In the genomic region with DNA sequence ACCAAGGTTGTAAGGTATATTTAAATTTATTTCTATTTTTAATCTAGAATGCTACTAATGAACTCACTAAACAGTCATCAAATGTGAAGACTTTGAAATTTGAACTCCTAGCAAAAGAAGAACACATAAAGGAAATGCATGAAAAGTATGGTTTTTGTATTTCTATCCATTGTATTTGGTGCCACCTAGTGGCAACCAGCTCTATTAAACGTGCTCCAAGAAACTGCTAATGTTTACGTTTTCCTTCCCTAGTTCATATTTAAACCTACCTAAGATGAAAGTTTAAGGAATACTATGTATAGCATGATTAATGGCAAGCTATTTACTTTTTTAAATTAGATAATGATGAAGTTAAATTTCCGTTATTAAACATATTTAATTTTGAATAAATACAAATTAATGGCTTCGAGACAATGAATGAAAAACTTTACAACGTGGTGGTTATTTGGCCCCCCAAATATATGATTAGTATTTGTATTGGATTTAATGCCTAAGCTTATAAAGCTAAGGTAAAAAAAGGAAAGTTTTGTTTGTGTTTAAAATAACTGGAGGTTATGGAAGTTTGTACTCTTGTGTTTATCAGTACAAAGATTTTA, we compare ENCODE assay signal across 8 cellular contexts.
DNase-seq lines count a peak whose midpoint lies in the region; ATAC-seq and TF ChIP-seq lines count a peak whose summit lies in the region.

No MANE protein-coding gene starts in this region.

- no peaks in the 10 kb centered on the region for H3K27me3 ChIP-seq in stomach

- intact Hi-C loops in stomach (cut with DNase I; ENCODE audit: low total_unique reads): loop anchor here (10.0 kb wide), 1 partner anchor 348 kb away; no protein-coding TSS in a partner anchor

- no peak overlapping the region for H3K27ac Mint-ChIP-seq in stimulated activated naive CD8-positive, alpha-beta T cell treated with anti-CD3 and anti-CD28 coated beads, Interleukin-15, amount 100 ng/mL, for 72 hours
- H3K27ac Mint-ChIP-seq in activated T-cell treated with anti-CD3 and anti-CD28 coated beads, Interleukin-2, amount 50 U/mL, for 72 hours: no peak overlapping the region

- ATAC-seq in stimulated activated naive CD8-positive, alpha-beta T cell treated with anti-CD3 and anti-CD28 coated beads, Interleukin-15, Interleukin-2, amounts not matched to agents 100 U/mL and 50 U/mL, for 24 hours: no peak
- no peak for ATAC-seq in stimulated activated naive CD8-positive, alpha-beta T cell treated with anti-CD3 and anti-CD28 coated beads, Interleukin-15, amount 100 ng/mL, for 72 hours
- ATAC-seq in HG02571 (IDR thresholded peaks at IDR 0.05; ENCODE audit: unreplicated experiment): peak; percentile 53
- ATAC-seq in activated T-cell treated with anti-CD3 and anti-CD28 coated beads, Interleukin-2, amount 50 U/mL, for 72 hours (replicated peaks in 1 of 2): no peak

- no peaks in the 10 kb centered on the region for H3K27me3 Mint-ChIP-seq in stimulated activated naive CD8-positive, alpha-beta T cell treated with anti-CD3 and anti-CD28 coated beads, Interleukin-15, amount 100 ng/mL, for 72 hours
- no peaks in the 10 kb centered on the region for H3K27me3 Mint-ChIP-seq in activated T-cell treated with anti-CD3 and anti-CD28 coated beads, Interleukin-2, amount 50 U/mL, for 72 hours (ENCODE audit: low read depth)

- no peak overlapping the region for H3K27ac ChIP-seq in stomach

- WGBS in stomach, 5 donors: 42 to 47% (median 43%) methylated on average over 5 of the region's 5 CpGs

- H3K36me3 ChIP-seq in stomach: peaks cover 0 to 14% (median 4%) of the 10 kb centered on the region in 4 donors

- no peaks in the 10 kb centered on the region for H3K4me1 Mint-ChIP-seq in stimulated activated naive CD8-positive, alpha-beta T cell treated with anti-CD3 and anti-CD28 coated beads, Interleukin-15, amount 100 ng/mL, for 72 hours
- no peaks in the 10 kb centered on the region for H3K4me1 Mint-ChIP-seq in activated T-cell treated with anti-CD3 and anti-CD28 coated beads, Interleukin-2, amount 50 U/mL, for 72 hours (ENCODE audit: low read depth)

- peak in 5 of 7 experiments; percentile 30 to 71 (median 57) for TF ChIP-seq CTCF in stomach (IDR thresholded peaks at IDR 0.05)

- TF ChIP-seq POLR2A in stomach (IDR thresholded peaks at IDR 0.05): no peak

- no peaks in the 10 kb centered on the region for H3K9me3 ChIP-seq in stomach

- no peaks in the 10 kb centered on the region for H3K36me3 Mint-ChIP-seq in activated T-cell treated with anti-CD3 and anti-CD28 coated beads, Interleukin-2, amount 50 U/mL, for 72 hours (ENCODE audit: insufficient read depth in 2 of 2)

- peak; percentile 9 for DNase-seq in stimulated activated naive CD8-positive, alpha-beta T cell treated with anti-CD3 and anti-CD28 coated beads, Interleukin-15, Interleukin-2, amounts not matched to agents 100 U/mL and 50 U/mL, for 24 hours
- no peak for DNase-seq in stimulated activated naive CD8-positive, alpha-beta T cell treated with anti-CD3 and anti-CD28 coated beads, Interleukin-15, amount 100 ng/mL, for 72 hours
- DNase-seq in NCI-H2107 treated with DMSO at 0.1 percent for 48 hours (lab: John Stamatoyannopoulos, UW; ENCODE audit: unreplicated experiment) (peak; percentile 31), iPS DF 4.7 (ENCODE audit: extremely low read depth, low spot score) (peak; percentile 16), stomach (peak; percentile 36), C1 segment of cervical spinal cord (lab: John Stamatoyannopoulos, UW) (no peak)
- peak; percentile 1 to 20 for DNase-seq in activated T-cell treated with anti-CD3 and anti-CD28 coated beads, Interleukin-2, amount 50 U/mL, for 72 hours

- TF ChIP-seq EP300 in stomach (IDR thresholded peaks at IDR 0.05): no peak

- no peak overlapping the region for H3K4me3 ChIP-seq in stomach

- no peaks in the 10 kb centered on the region for H3K4me1 ChIP-seq in stomach

- no peaks in the 10 kb centered on the region for H3K9me3 Mint-ChIP-seq in stimulated activated naive CD8-positive, alpha-beta T cell treated with anti-CD3 and anti-CD28 coated beads, Interleukin-15, amount 100 ng/mL, for 72 hours
- H3K9me3 Mint-ChIP-seq in activated T-cell treated with anti-CD3 and anti-CD28 coated beads, Interleukin-2, amount 50 U/mL, for 72 hours: no peaks in the 10 kb centered on the region

- no peak overlapping the region for H3K4me3 Mint-ChIP-seq in stimulated activated naive CD8-positive, alpha-beta T cell treated with anti-CD3 and anti-CD28 coated beads, Interleukin-15, amount 100 ng/mL, for 72 hours
- H3K4me3 Mint-ChIP-seq in activated T-cell treated with anti-CD3 and anti-CD28 coated beads, Interleukin-2, amount 50 U/mL, for 72 hours: no peak overlapping the region

Comparison
In these comparisons a context has a peak if more than half of its experiments do, and no peak if none do; other contexts are left out.
1. DNase-seq: peak in stimulated activated naive CD8-positive, alpha-beta T cell treated with anti-CD3 and anti-CD28 coated beads, Interleukin-15, Interleukin-2, amounts not matched to agents 100 U/mL and 50 U/mL, for 24 hours (single experiment), NCI-H2107 treated with DMSO at 0.1 percent for 48 hours (single experiment), activated T-cell treated with anti-CD3 and anti-CD28 coated beads, Interleukin-2, amount 50 U/mL, for 72 hours (2 of 2), iPS DF 4.7 (single experiment) and stomach (single experiment); none in stimulated activated naive CD8-positive, alpha-beta T cell treated with anti-CD3 and anti-CD28 coated beads, Interleukin-15, amount 100 ng/mL, for 72 hours (0 of 2) and C1 segment of cervical spinal cord (0 of 14).